In the genomic region with DNA sequence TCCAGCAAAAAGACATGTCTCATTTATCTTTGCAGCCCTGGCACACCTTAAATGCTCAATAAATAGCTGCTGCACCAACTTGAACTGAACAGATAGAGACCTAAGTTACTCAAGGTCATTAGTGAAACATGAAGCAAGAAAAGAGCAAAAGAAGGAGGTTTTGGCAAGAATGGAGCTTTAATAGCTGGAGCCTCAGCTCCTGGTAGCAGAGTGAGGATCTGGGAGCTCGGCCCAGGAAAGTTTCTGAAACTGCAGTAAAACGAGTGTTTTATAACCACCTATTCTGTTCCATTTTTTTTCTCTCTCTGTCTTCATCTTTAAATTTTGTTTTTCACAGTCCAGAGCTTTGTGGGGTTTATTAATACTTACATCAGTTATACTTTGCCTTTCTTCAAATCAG, we compare ENCODE assay signal across 26 cellular contexts.
"Had no signal": no experiment of that assay in that cellular context is flagged by ENCODE, and none has a peak within 500 bp of the region (broad histone marks: within the 10 kb centered on the region; RNA-seq: fewer than 3 reads in every experiment).

No MANE protein-coding gene starts in this region.

- H3K36me3 ChIP-seq: brain microvascular endothelial cell, lower lobe of right lung, right atrium auricular region, thyroid gland, upper lobe of left lung had no signal

- H3K27ac ChIP-seq: brain microvascular endothelial cell, dorsolateral prefrontal cortex, lower lobe of right lung, thyroid gland, upper lobe of left lung had no signal

- H3K4me1 ChIP-seq: thyroid gland had no signal

- H3K4me3 ChIP-seq: coronary artery, dorsolateral prefrontal cortex, lower lobe of right lung, right atrium auricular region, thyroid gland, upper lobe of left lung had no signal

- DNase-seq: activated CD4-positive, alpha-beta memory T cell treated with anti-CD3 and anti-CD28 coated beads, Interleukin-2, amount 10 ng/mL, durations not matched to agents 7 days and 5 days; activated CD4-positive, alpha-beta T cell treated with anti-CD3 and anti-CD28 coated beads for 1 hour; activated CD4-positive, alpha-beta T cell treated with anti-CD3 and anti-CD28 coated beads, Interleukin-2, amount 10 ng/mL, durations not matched to agents 7 days and 5 days; activated CD8-positive, alpha-beta memory T cell treated with anti-CD3 and anti-CD28 coated beads, Interleukin-2, amount 50 U/mL, for 48 hours; activated gamma-delta T cell treated with Interleukin-2 at 50 U/mL for 16 hours; activated naive CD4-positive, alpha-beta T cell treated with anti-CD3 and anti-CD28 coated beads, Interleukin-2, amount 50 U/mL, for 16 hours; activated T-cell treated with anti-CD3 and anti-CD28 coated beads, Interleukin-2, amount 50 U/mL, for 4 hours; amniotic stem cell; brain microvascular endothelial cell; dorsolateral prefrontal cortex; effector memory CD4-positive, alpha-beta T cell; foreskin fibroblast; head of caudate nucleus; lower lobe of right lung; mesendoderm; natural killer cell; stimulated activated CD4-positive, alpha-beta T cell treated with anti-CD3 and anti-CD28 coated beads, Interleukin-2, amount 100 ng/mL, for 48 hours; stimulated activated naive CD8-positive, alpha-beta T cell treated with anti-CD3 and anti-CD28 coated beads, Interleukin-15, Interleukin-2, amounts not matched to agents 100 U/mL and 50 U/mL, for 24 hours; T-helper 17 cell; T1000; thyroid gland; upper lobe of left lung had no signal

- ATAC-seq: activated T-cell treated with anti-CD3 and anti-CD28 coated beads, Interleukin-2, amount 50 U/mL, for 4 hours; activated T-helper 17 cell treated with anti-CD3 and anti-CD28 coated beads, Interleukin-2, amount 50 U/mL, for 72 hours; left lobe of liver; lower lobe of right lung; natural killer cell; stimulated activated naive CD8-positive, alpha-beta T cell treated with anti-CD3 and anti-CD28 coated beads, Interleukin-15, Interleukin-2, amounts not matched to agents 100 U/mL and 50 U/mL, for 24 hours; T-helper 17 cell had no signal

- H3K9me3 ChIP-seq: lower lobe of right lung, right atrium auricular region, thyroid gland, upper lobe of left lung had no signal

- H3K27me3 ChIP-seq: brain microvascular endothelial cell, right atrium auricular region, thyroid gland, upper lobe of left lung had no signal
